ENCODE assay signal across 18 cellular contexts in the genomic region with DNA sequence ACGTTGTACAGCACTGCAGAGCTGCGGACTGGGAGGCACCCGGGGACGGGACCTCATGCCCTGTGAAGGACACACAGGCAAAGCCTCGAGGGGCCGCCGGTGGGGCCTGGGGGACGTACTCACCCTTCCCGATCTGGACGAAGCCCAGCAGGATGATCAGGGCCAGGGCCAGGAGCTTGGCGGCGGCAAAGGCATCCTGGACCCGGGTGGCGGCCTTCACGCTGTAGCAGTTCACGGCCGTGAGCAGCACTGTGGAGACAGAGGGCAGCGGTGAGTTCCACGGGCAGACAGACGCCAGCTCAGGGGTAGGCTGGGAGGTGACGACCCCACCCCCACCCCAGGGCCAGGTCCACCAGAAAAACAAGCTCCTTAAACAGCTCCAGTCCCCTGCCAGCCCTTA. TPM values are rescaled to one million over a fixed set of nuclear protein-coding genes. Genes with fewer than 3 reads are reported as not detected.
A peak's percentile ranks its signal among the peaks of the same experiment; 100 is the strongest.
DNase-seq lines count a peak whose midpoint lies in the region; ATAC-seq, FAIRE-seq and TF ChIP-seq lines count a peak whose summit lies in the region.
"Had no signal": no experiment of that assay in that cellular context is flagged by ENCODE, and none has a peak within 500 bp of the region (broad histone marks: within the 10 kb centered on the region; RNA-seq: fewer than 3 reads in every experiment).

No MANE protein-coding gene starts in this region.

- peak in 2 of 3 donors; percentile 12 to 62 for DNase-seq in right cardiac atrium
- DNase-seq in Right ventricle myocardium superior: no peak
- no peak for DNase-seq in RWPE2 (ENCODE audit: low spot score)
- no peak for DNase-seq in keratinocyte (ENCODE audit: low read depth, low spot score)
- DNase-seq in type B pancreatic cell (ENCODE audit: extremely low spot score, unreplicated experiment): no peak
- no peak for DNase-seq in DMS79 (lab: John Stamatoyannopoulos, UW)
- DNase-seq in GOT3 (lab: John Stamatoyannopoulos, UW): no peak
- no peak for DNase-seq in SW 1271 (lab: John Stamatoyannopoulos, UW)
- DNase-seq: activated CD4-positive, alpha-beta memory T cell treated with anti-CD3 and anti-CD28 coated beads, Interleukin-2, amount 10 ng/mL, durations not matched to agents 7 days and 5 days; activated effector memory CD4-positive, alpha-beta T cell treated with anti-CD3 and anti-CD28 coated beads, Interleukin-2, amount 50 U/mL, for 16 hours; effector CD8-positive, alpha-beta T cell; foreskin fibroblast; immature natural killer cell; NCI-H1694; NCI-H510A; tibial artery had no signal

- no peak overlapping the region for H2AFZ ChIP-seq in keratinocyte (ENCODE audit: control insufficient read depth, low read length)

- H3K4me1 ChIP-seq in right cardiac atrium (ENCODE audit: control insufficient read depth, insufficient read depth, low read length): peaks cover 5% of the 10 kb centered on the region
- H3K4me1 ChIP-seq in RWPE2 (ENCODE audit: insufficient read depth, poor library complexity, severe bottlenecking): peaks cover 61% of the 10 kb centered on the region
- peaks cover 55% of the 10 kb centered on the region for H3K4me1 ChIP-seq in keratinocyte (ENCODE audit: control insufficient read depth, extremely low read depth, insufficient read depth, low read length)

- H3K79me2 ChIP-seq in keratinocyte (ENCODE audit: control insufficient read depth, insufficient read depth, low read length): peaks cover 96% of the 10 kb centered on the region

- H3K9me3 ChIP-seq in right cardiac atrium (ENCODE audit: control insufficient read depth, low read length) (no peaks in the 10 kb centered on the region), RWPE2 (ENCODE audit: severe bottlenecking) (no peaks in the 10 kb centered on the region), keratinocyte (ENCODE audit: control insufficient read depth, low read depth, low read length) (no peaks in the 10 kb centered on the region)
- H3K9me3 ChIP-seq: tibial artery had no signal

- H3K27ac Mint-ChIP-seq in type B pancreatic cell: peak overlapping the region; percentile 62

- H3K27ac ChIP-seq in right cardiac atrium (ENCODE audit: low read length) (no peak overlapping the region), RWPE2 (ENCODE audit: poor library complexity, severe bottlenecking) (peak overlapping the region; percentile 98), keratinocyte (ENCODE audit: control insufficient read depth, insufficient read depth, low read length) (peak overlapping the region; percentile 96)

- H3K9ac ChIP-seq in keratinocyte (ENCODE audit: control insufficient read depth, extremely low read depth, insufficient read depth, low read length): peak overlapping the region; percentile 8

- peaks cover 5% of the 10 kb centered on the region for H3K9me1 ChIP-seq in keratinocyte (ENCODE audit: control insufficient read depth, extremely low read depth, insufficient read depth, low read length)

- ATAC-seq in right cardiac atrium (no peak), Right ventricle myocardium superior (ENCODE audit: poor library complexity) (no peak), RWPE2 (ENCODE audit: low read depth) (no peak)
- ATAC-seq: Right ventricle myocardium inferior had no signal

- no peaks in the 10 kb centered on the region for H3K9me3 Mint-ChIP-seq in type B pancreatic cell
- H3K9me3 Mint-ChIP-seq: activated CD4-positive, alpha-beta memory T cell treated with anti-CD3 and anti-CD28 coated beads, Interleukin-2, amount 10 ng/mL, durations not matched to agents 7 days and 5 days; immature natural killer cell had no signal

- WGBS in right cardiac atrium: 85% methylated on average over 21 of the region's 21 CpGs

- H3K27me3 ChIP-seq in right cardiac atrium (ENCODE audit: control insufficient read depth, insufficient read depth) (no peaks in the 10 kb centered on the region), RWPE2 (ENCODE audit: insufficient read depth, poor library complexity, severe bottlenecking) (no peaks in the 10 kb centered on the region), keratinocyte (ENCODE audit: control insufficient read depth, extremely low read depth, insufficient read depth, low read length) (no peaks in the 10 kb centered on the region)
- H3K27me3 ChIP-seq: tibial artery had no signal

- dilution Hi-C loops in keratinocyte (cut with MboI; ENCODE audit: extremely low pct_ligation_motif_present, low sequenced_read_pairs): no loop called here

- H3K4me3 ChIP-seq in right cardiac atrium (ENCODE audit: low read length) (no peak overlapping the region), RWPE2 (ENCODE audit: severe bottlenecking) (no peak overlapping the region), keratinocyte (ENCODE audit: control insufficient read depth in 2 of 3, extremely low read depth in 1 of 3, insufficient read depth in 2 of 3, low read depth in 1 of 3, low read length in 3 of 3) (no peak overlapping the region)
- H3K4me3 ChIP-seq: tibial artery had no signal

- no peak overlapping the region for H3K4me2 ChIP-seq in keratinocyte (ENCODE audit: control insufficient read depth, extremely low read depth, insufficient read depth, low read depth, low read length)

- no peaks in the 10 kb centered on the region for H3K27me3 Mint-ChIP-seq in type B pancreatic cell
- H3K27me3 Mint-ChIP-seq: activated CD4-positive, alpha-beta memory T cell treated with anti-CD3 and anti-CD28 coated beads, Interleukin-2, amount 10 ng/mL, durations not matched to agents 7 days and 5 days; brain had no signal

- H3K4me3 Mint-ChIP-seq in type B pancreatic cell: peak overlapping the region; percentile 49
- H3K4me3 Mint-ChIP-seq: activated CD4-positive, alpha-beta memory T cell treated with anti-CD3 and anti-CD28 coated beads, Interleukin-2, amount 10 ng/mL, durations not matched to agents 7 days and 5 days; brain; immature natural killer cell had no signal

- intact Hi-C loops in right cardiac atrium (cut with DNase I) (no loop called here), Right ventricle myocardium superior (cut with DNase I) (no loop called here)

- peaks cover 30% of the 10 kb centered on the region for H3K4me1 Mint-ChIP-seq in type B pancreatic cell (ENCODE audit: unreplicated experiment)

- peaks cover 62% of the 10 kb centered on the region for H4K20me1 ChIP-seq in keratinocyte (ENCODE audit: control insufficient read depth, extremely low read depth, insufficient read depth, low read length)

- no peaks in the 10 kb centered on the region for H3K36me3 Mint-ChIP-seq in type B pancreatic cell
- H3K36me3 Mint-ChIP-seq: immature natural killer cell had no signal

- FAIRE-seq in keratinocyte (lab: Jason Lieb, UNC): no peak

- no peak for TF ChIP-seq CTCF in RWPE2 (IDR thresholded peaks at IDR 0.05; ENCODE audit: poor library complexity, severe bottlenecking)
- TF ChIP-seq CTCF in keratinocyte (optimal IDR thresholded peaks at IDR 0.05 in 1 of 3, IDR thresholded peaks at IDR 0.05 in 1 of 3, conservative IDR thresholded peaks at IDR 0.05 in 1 of 3; ENCODE audit: extremely low read depth in 1 of 3, insufficient read depth in 2 of 3, low read length in 3 of 3): peak in 1 of 3 experiments; percentile 17
- no peak for TF ChIP-seq CTCF in type B pancreatic cell (conservative IDR thresholded peaks at IDR 0.05)

- H3K36me3 ChIP-seq in RWPE2 (ENCODE audit: low read depth): peaks cover 93% of the 10 kb centered on the region
- H3K36me3 ChIP-seq in keratinocyte (ENCODE audit: control insufficient read depth in 2 of 2, extremely low read depth in 1 of 2, insufficient read depth in 2 of 2, low read length in 2 of 2): peaks cover 35 to 79% of the 10 kb centered on the region in 2 experiments

RNA-seq across cellular contexts. Expression of gene SLC7A5, which starts 17.7 kb away (rescaled TPM):
- 10 to 100 TPM in 2 of 4 donors, 1 to 10 TPM in 2; 6.6 to 23.3 (median 10.3) TPM for total RNA-seq in right cardiac atrium
- 11.6 TPM for polyA plus RNA-seq in right cardiac atrium
- total RNA-seq in Right ventricle myocardium superior: 3.9 TPM
- polyA plus RNA-seq in keratinocyte: 110 to 326 TPM (median 114 TPM) in 3 replicates
- polyA plus RNA-seq in keratinocyte (2011; ENCODE audit: low read depth): 29.9 TPM
- polyA plus RNA-seq in keratinocyte (2011; cell fraction: cytosol; rRNA removed): 116 and 170 TPM in 2 replicates
- 485 and 588 TPM in 2 replicates for polyA plus RNA-seq in keratinocyte (2011; cell fraction: nucleus; rRNA removed)
- 227 and 536 TPM in 2 replicates for polyA plus RNA-seq in keratinocyte (2012; ENCODE audit: low replicate concordance)
- polyA minus RNA-seq in keratinocyte: 188 to 879 TPM (median 193 TPM) in 3 replicates
- polyA minus RNA-seq in keratinocyte (2011; cell fraction: cytosol; rRNA and poly(A)+ RNA removed): 339 TPM
- polyA minus RNA-seq in keratinocyte (2011; cell fraction: nucleus; rRNA and poly(A)+ RNA removed): 418 and 454 TPM in 2 replicates
- total RNA-seq in type B pancreatic cell (ENCODE audit: low replicate concordance): 40.4 and 51.2 TPM in 2 replicates

Comparison
In these comparisons a context has a peak if more than half of its experiments do, and no peak if none do; other contexts are left out.
1. DNase-seq: peak in right cardiac atrium (2 of 3); none in Right ventricle myocardium superior (single experiment), RWPE2 (single experiment), keratinocyte (single experiment), type B pancreatic cell (single experiment), DMS79 (single experiment), GOT3 (single experiment) and SW 1271 (0 of 2).